Comparison of ENCODE assay signal across 8 cellular contexts in the genomic region with DNA sequence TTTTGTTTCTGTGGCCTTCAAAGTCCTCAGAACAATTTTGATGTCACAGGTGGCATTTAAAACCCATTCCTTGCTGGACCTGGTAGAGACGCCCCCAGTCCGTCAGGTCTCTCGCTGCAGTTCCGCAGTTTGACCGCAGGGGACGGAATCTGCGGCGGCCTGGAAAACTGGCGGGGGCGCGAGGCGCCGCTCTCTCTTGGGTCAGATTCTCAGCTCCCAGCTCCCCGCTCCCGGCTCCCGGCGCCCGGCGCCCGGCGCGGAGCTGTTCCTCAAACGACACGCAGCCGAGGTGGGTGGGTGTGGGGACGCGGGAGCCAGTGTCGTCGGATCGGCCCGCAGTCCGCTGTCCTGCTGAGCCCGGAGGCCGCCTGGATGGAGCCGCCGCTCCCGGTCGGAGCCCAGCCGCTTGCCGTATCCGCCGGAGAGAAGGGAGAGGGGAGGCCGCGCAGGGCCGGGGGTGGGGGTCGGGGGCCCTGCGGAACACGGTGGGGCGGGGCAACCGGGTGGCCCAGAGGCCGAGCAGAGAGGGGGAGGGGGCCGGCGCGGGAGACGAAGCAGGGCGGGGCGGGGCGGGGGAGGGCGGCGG. TPM values are rescaled to one million over a fixed set of nuclear protein-coding genes. Genes with fewer than 3 reads are reported as not detected.
A peak's percentile ranks its signal among the peaks of the same experiment; 100 is the strongest.
DNase-seq lines count a peak whose midpoint lies in the region; ATAC-seq and TF ChIP-seq lines count a peak whose summit lies in the region.

A gene (plus strand): TSS at position 192 of the 586 bp plus-strand sequence. CDS start 181 bp downstream, at position 373.

- H3K18ac ChIP-seq in mesenchymal stem cell (ENCODE audit: low read depth in 1 of 2, low read length in 2 of 2) = peak within 1 kb of the TSS; percentile 79 to 90

- H3K4ac ChIP-seq in mesenchymal stem cell (ENCODE audit: low read depth in 1 of 2, low read length in 2 of 2) = peak within 1 kb of the TSS in 1 of 2 experiments; percentile 28

- H3K9me3 ChIP-seq in endocrine pancreas (ENCODE audit: control insufficient read depth, low read length) (no peaks in the 10 kb centered on the region), mesenchymal stem cell (ENCODE audit: control insufficient read depth, low read length) (no peaks in the 10 kb centered on the region)

- peak within 1 kb of the TSS; percentile 19 for H2BK120ac ChIP-seq in mesenchymal stem cell (ENCODE audit: low read depth, low read length)

- no peak within 1 kb of the TSS for H2AK5ac ChIP-seq in mesenchymal stem cell (ENCODE audit: low read length, severe bottlenecking)

- peak; percentile 94 for ATAC-seq in GM19043 (IDR thresholded peaks at IDR 0.05; ENCODE audit: low read depth, unreplicated experiment)
- ATAC-seq in HG03175 (IDR thresholded peaks at IDR 0.05; ENCODE audit: unreplicated experiment) = peak; percentile 99

- peak within 1 kb of the TSS in 1 of 2 experiments; percentile 88 for H3K14ac ChIP-seq in mesenchymal stem cell (ENCODE audit: low read length in 2 of 2)

- peak within 1 kb of the TSS; percentile 50 for H4K91ac ChIP-seq in mesenchymal stem cell (ENCODE audit: low read length)

- no peak within 1 kb of the TSS for H4K8ac ChIP-seq in mesenchymal stem cell (ENCODE audit: low read length)

- peak within 1 kb of the TSS; percentile 73 for H3K4me2 ChIP-seq in mesenchymal stem cell (ENCODE audit: low read length, poor library complexity, severe bottlenecking)

- peak; percentile 71 for TF ChIP-seq CTCF in C4-2B (conservative IDR thresholded peaks at IDR 0.05)

- H2BK15ac ChIP-seq in mesenchymal stem cell (ENCODE audit: low read depth, poor library complexity, severe bottlenecking) = no peak within 1 kb of the TSS

- peaks cover 6% of the 10 kb centered on the region for H3K79me1 ChIP-seq in mesenchymal stem cell (replicated peaks; ENCODE audit: low read length, poor library complexity, severe bottlenecking)

- H2BK12ac ChIP-seq in mesenchymal stem cell (ENCODE audit: low read length in 2 of 2) = no peak within 1 kb of the TSS

- H3K36me3 ChIP-seq in endocrine pancreas (ENCODE audit: control insufficient read depth, insufficient read depth, low read length) (no peaks in the 10 kb centered on the region), mesenchymal stem cell (ENCODE audit: control insufficient read depth in 1 of 2, insufficient read depth in 2 of 2, low read depth in 1 of 2, low read length in 2 of 2) (peaks cover 0 to 7% of the 10 kb centered on the region in 2 experiments)

- H3K4me1 ChIP-seq in endocrine pancreas (ENCODE audit: control insufficient read depth, insufficient read depth, low read length) = peaks cover 9% of the 10 kb centered on the region
- no peaks in the 10 kb centered on the region for H3K4me1 ChIP-seq in mesenchymal stem cell (ENCODE audit: control insufficient read depth, insufficient read depth, low read depth, low read length)

- H3K27ac ChIP-seq in C4-2B = peak within 1 kb of the TSS; percentile 85
- no peak within 1 kb of the TSS for H3K27ac ChIP-seq in mesenchymal stem cell (ENCODE audit: low read length, poor library complexity, severe bottlenecking)

- peak within 1 kb of the TSS; percentile 89 for H2AFZ ChIP-seq in mesenchymal stem cell (ENCODE audit: low read depth, low read length)

- no peak within 1 kb of the TSS for H2BK5ac ChIP-seq in mesenchymal stem cell (ENCODE audit: low read depth, low read length, poor library complexity, severe bottlenecking)

- no peak within 1 kb of the TSS for H3K23ac ChIP-seq in mesenchymal stem cell (ENCODE audit: low read length in 2 of 2)

- WGBS in mesenchymal stem cell = 2% methylated on average over 23 of the region's 60 CpGs

- H3K27me3 ChIP-seq in endocrine pancreas (ENCODE audit: control insufficient read depth, insufficient read depth, low read length) (no peaks in the 10 kb centered on the region), mesenchymal stem cell (ENCODE audit: control insufficient read depth in 1 of 2, insufficient read depth in 1 of 2, low read length in 2 of 2) (no peaks in the 10 kb centered on the region)

- peak; percentile 30 for DNase-seq in NCI-H510A (lab: John Stamatoyannopoulos, UW)
- DNase-seq in activated CD4-positive, alpha-beta T cell treated with anti-CD3 and anti-CD28 coated beads, Interleukin-2, amount 50 U/mL, for 48 hours = peak; percentile 52 to 65
- DNase-seq in mesenchymal stem cell = peak; percentile 70
- peak; percentile 15 for DNase-seq in stimulated activated CD8-positive, alpha-beta memory T cell treated with anti-CD3 and anti-CD28 coated beads, Interleukin-4, amount 100 ng/mL, for 24 hours (ENCODE audit: low read depth)

- H3K9ac ChIP-seq in endocrine pancreas (ENCODE audit: control insufficient read depth, insufficient read depth, low read length) (peak within 1 kb of the TSS; percentile 77), mesenchymal stem cell (ENCODE audit: low read length) (peak within 1 kb of the TSS; percentile 80)

- H3K4me3 ChIP-seq in endocrine pancreas (ENCODE audit: control insufficient read depth, insufficient read depth, low read length) (peak within 1 kb of the TSS; percentile 35), mesenchymal stem cell (ENCODE audit: insufficient read depth in 1 of 2, low read depth in 1 of 2, low read length in 2 of 2) (peak within 1 kb of the TSS; percentile 81 to 84)

RNA-seq across cellular contexts. Expression of the gene that starts here (rescaled TPM):
- polyA plus RNA-seq in mesenchymal stem cell (2013, experiment 1 of 2) = 16.0 TPM
- polyA plus RNA-seq in mesenchymal stem cell (2013, experiment 2 of 2) = 15.7 TPM

Comparison
In these comparisons a context has a peak if more than half of its experiments do, and no peak if none do; other contexts are left out.
1. DNase-seq: peak in every context shown above with its lines; median percentile 70 in mesenchymal stem cell; 58 in activated CD4-positive, alpha-beta T cell treated with anti-CD3 and anti-CD28 coated beads, Interleukin-2, amount 50 U/mL, for 48 hours; 30 in NCI-H510A; 15 in stimulated activated CD8-positive, alpha-beta memory T cell treated with anti-CD3 and anti-CD28 coated beads, Interleukin-4, amount 100 ng/mL, for 24 hours.